Comparison of ENCODE assay signal across 9 cellular contexts in genomic region chr5:141883184-141883947, GRCh38. TPM values are rescaled to one million over a fixed set of nuclear protein-coding genes. Genes with fewer than 3 reads are reported as not detected.
A peak's percentile ranks its signal among the peaks of the same experiment; 100 is the strongest.
DNase-seq lines count a peak whose midpoint lies in the region; ATAC-seq, FAIRE-seq and TF ChIP-seq lines count a peak whose summit lies in the region.
"Had no signal": no experiment of that assay in that cellular context is flagged by ENCODE, and none has a peak within 500 bp of the region (broad histone marks: within the 10 kb centered on the region; RNA-seq: fewer than 3 reads in every experiment).

No MANE protein-coding gene starts in this region.

- TF ChIP-seq EP300 in GM12878 (IDR thresholded peaks at IDR 0.05; ENCODE audit: borderline replicate concordance in 1 of 2, control insufficient read depth in 1 of 2, low read depth in 2 of 2, low read length in 2 of 2): no peak

- DNase-seq in activated T-cell treated with anti-CD3 and anti-CD28 coated beads, Interleukin-2, amount 50 U/mL, for 48 hours: peak; percentile 44 to 49
- no peak for DNase-seq in activated T-cell treated with anti-CD3 and anti-CD28 coated beads for 4 hours
- no peak for DNase-seq in GM12878 (ENCODE audit: low read depth, low spot score)
- peak; percentile 72 for DNase-seq in superior temporal gyrus (ENCODE audit: extremely low spot score)
- DNase-seq in NAMALWA (ENCODE audit: low spot score): no peak

- H3K9me3 ChIP-seq in GM12878 (replicated peaks; ENCODE audit: control insufficient read depth, insufficient read depth, low read length) (no peaks in the 10 kb centered on the region), iPS-18c (ENCODE audit: control insufficient read depth, insufficient read depth, low read length) (no peaks in the 10 kb centered on the region)
- H3K9me3 ChIP-seq: BLaER1 treated with 17β-estradiol and CSF1 and Interleukin-3, amounts not matched to agents 10 nM and 100 nM had no signal

- H3K27me3 ChIP-seq in GM12878 (replicated peaks in 1 of 2; ENCODE audit: control insufficient read depth in 2 of 2, insufficient read depth in 2 of 2, low read length in 1 of 2): peaks cover 4 to 13% of the 10 kb centered on the region in 2 experiments

- RAD21 ChIA-PET in GM12878 (lab: Charles Lee; ENCODE audit: unreplicated experiment): interaction anchor here (1.3 kb wide), 1 partner anchor 78 kb away, joined by 4 read pairs; no protein-coding TSS in a partner anchor

- 24% methylated on average over 35 of the region's 38 CpGs for WGBS in GM12878 (ENCODE audit: insufficient coverage, insufficient replicate concordance, low lambda C conversion rate, missing lambda C conversion rate)

- H3K4me3 ChIP-seq in GM12878 (no peak overlapping the region), iPS-18c (ENCODE audit: insufficient read depth, low read depth, low read length) (peak overlapping the region; percentile 58)
- H3K4me3 ChIP-seq: BLaER1 treated with 17β-estradiol and CSF1 and Interleukin-3, amounts not matched to agents 10 nM and 100 nM had no signal

- no peak for TF ChIP-seq POLR2A in GM12878 (IDR thresholded peaks at IDR 0.05; ENCODE audit: low read depth, low read length)

- POLR2A ChIA-PET in GM12878 (lab: Charles Lee): no interaction called here

- 0 out of 2 replicates have a peak, but pooled peaks cover 3% of the 10 kb centered on the region for H4K20me1 ChIP-seq in GM12878 (ENCODE audit: control insufficient read depth, insufficient read depth)

- TF ChIP-seq CTCF in GM12878 (IDR thresholded peaks at IDR 0.05 in 2 of 3, conservative IDR thresholded peaks at IDR 0.05 in 1 of 3; ENCODE audit: control insufficient read depth in 2 of 3, extremely low read depth in 1 of 3, insufficient read depth in 1 of 3, low read depth in 3 of 3, low read length in 3 of 3): no peak

- no TSS peak for BruUV-seq in GM12878 (replicated peaks; lab: Mats Ljungman, UMichigan)

- in situ Hi-C loops in GM12878 (cut with MboI): loop anchor here (5.0 kb wide), 1 partner anchor 191 kb away; no protein-coding TSS in a partner anchor

- no peak overlapping the region for H3K27ac ChIP-seq in GM12878 (ENCODE audit: control insufficient read depth, insufficient read depth)
- H3K27ac ChIP-seq: BLaER1 treated with 17β-estradiol and CSF1 and Interleukin-3, amounts not matched to agents 10 nM and 100 nM had no signal

- no peak overlapping the region for H3K4me2 ChIP-seq in GM12878 (ENCODE audit: control insufficient read depth, insufficient read depth)

- SMC1A ChIA-PET in GM12878 (lab: Charles Lee; ENCODE audit: uncharacterized antibody, unreplicated experiment): interaction anchor here (4.2 kb wide), 1 partner anchor 78 kb away, joined by 32 read pairs; no protein-coding TSS in a partner anchor

- TF ChIP-seq RAD21 in GM12878 (IDR thresholded peaks at IDR 0.05; ENCODE audit: insufficient read depth, low read depth, low read length): no peak

- intact Hi-C loops in GM12878 (cut with micrococcal nuclease; ENCODE audit: unreplicated experiment): no loop called here

- H3K36me3 ChIP-seq in GM12878 (ENCODE audit: control insufficient read depth in 2 of 2, insufficient read depth in 2 of 2, low read length in 1 of 2): no peaks in the 10 kb centered on the region
- H3K36me3 ChIP-seq: BLaER1 treated with 17β-estradiol and CSF1 and Interleukin-3, amounts not matched to agents 10 nM and 100 nM had no signal

- H3K9ac ChIP-seq in GM12878 (ENCODE audit: control insufficient read depth, insufficient read depth, low read length): no peak overlapping the region
- H3K9ac ChIP-seq: BLaER1 treated with 17β-estradiol and CSF1 and Interleukin-3, amounts not matched to agents 10 nM and 100 nM had no signal

- no peaks in the 10 kb centered on the region for H3K79me2 ChIP-seq in GM12878 (ENCODE audit: control insufficient read depth, insufficient read depth, low read length)

- CTCF ChIA-PET in GM12878 (lab: Yijun Ruan, JAX): interaction anchor here (0.6 to 7.3 kb wide), 3 partner anchors 77 to 191 kb away, joined by 3 to 97 read pairs (median 67); no protein-coding TSS in a partner anchor

- H3K4me1 ChIP-seq in GM12878 (ENCODE audit: control insufficient read depth, insufficient read depth, low read length): peaks cover 37% of the 10 kb centered on the region

- no peak for FAIRE-seq in GM12878 (lab: Jason Lieb, UNC)

- ATAC-seq in GM12878: no peak
- no peak for ATAC-seq in GM21447 (IDR thresholded peaks at IDR 0.05; ENCODE audit: unreplicated experiment)
- ATAC-seq in HG02763 (IDR thresholded peaks at IDR 0.05; ENCODE audit: unreplicated experiment): no peak

- no peak overlapping the region for H2AFZ ChIP-seq in GM12878 (ENCODE audit: control insufficient read depth, low read depth, low read length)

TF ChIP-seq in GM12878, 131 proteins besides CTCF, POLR2A, EP300 and RAD21 (continues in another document):
- TF ChIP-seq, protein P1, sequence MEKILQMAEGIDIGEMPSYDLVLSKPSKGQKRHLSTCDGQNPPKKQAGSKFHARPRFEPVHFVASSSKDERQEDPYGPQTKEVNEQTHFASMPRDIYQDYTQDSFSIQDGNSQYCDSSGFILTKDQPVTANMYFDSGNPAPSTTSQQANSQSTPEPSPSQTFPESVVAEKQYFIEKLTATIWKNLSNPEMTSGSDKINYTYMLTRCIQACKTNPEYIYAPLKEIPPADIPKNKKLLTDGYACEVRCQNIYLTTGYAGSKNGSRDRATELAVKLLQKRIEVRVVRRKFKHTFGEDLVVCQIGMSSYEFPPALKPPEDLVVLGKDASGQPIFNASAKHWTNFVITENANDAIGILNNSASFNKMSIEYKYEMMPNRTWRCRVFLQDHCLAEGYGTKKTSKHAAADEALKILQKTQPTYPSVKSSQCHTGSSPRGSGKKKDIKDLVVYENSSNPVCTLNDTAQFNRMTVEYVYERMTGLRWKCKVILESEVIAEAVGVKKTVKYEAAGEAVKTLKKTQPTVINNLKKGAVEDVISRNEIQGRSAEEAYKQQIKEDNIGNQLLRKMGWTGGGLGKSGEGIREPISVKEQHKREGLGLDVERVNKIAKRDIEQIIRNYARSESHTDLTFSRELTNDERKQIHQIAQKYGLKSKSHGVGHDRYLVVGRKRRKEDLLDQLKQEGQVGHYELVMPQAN (conservative IDR thresholded peaks at IDR 0.05): no peak

RNA-seq across cellular contexts. Expression of gene PCDH1, which starts 5.2 kb away (rescaled TPM):
- 0.15 and 1.3 TPM in 2 replicates for total RNA-seq in GM12878 (2013; cell fraction: nucleolus; rRNA removed)
- total RNA-seq in GM12878 (2014; rRNA removed) (0.11 TPM in 1 of 2 replicates, not detected in the other), GM12878 (2014; rRNA removed; fragmentation: Illumina TruSeq; extraction: Trizol) (not detected in 2 replicates), GM12878 (2021) (0.27 and 0.36 TPM in 2 replicates)
- polyA plus RNA-seq in GM12878 (2011; ENCODE audit: low read depth): not detected
- polyA plus RNA-seq in GM12878 (2011; rRNA removed) (0.07 TPM in 1 of 2 replicates, not detected in the other), GM12878 (2014; fragmentation: Illumina TruSeq; extraction: Trizol) (0.16 TPM in 1 of 2 replicates, not detected in the other), GM12878 (2014; fragmentation: Nextera tagmentation; extraction: Ambion mirVana) (not detected), GM12878 (2014; rRNA removed) (0.10 TPM in 1 of 2 replicates, not detected in the other), GM12878 (2016; fragmentation: Nextera tagmentation; extraction: Ambion mirVana) (under 1 TPM in 1 of 2 experiments, not detected in 1; 0.16 TPM)
- 0.12 TPM in 2 replicates for polyA plus RNA-seq in GM12878 (2011; cell fraction: cytosol; rRNA removed)
- polyA plus RNA-seq in GM12878 (2011; cell fraction: nucleus; rRNA removed): 0.10 and 0.12 TPM in 2 replicates
- 0.04 and 0.11 TPM in 2 replicates for polyA plus RNA-seq in GM12878 (2012)
- 0.26 and 0.73 TPM in 2 replicates for polyA minus RNA-seq in GM12878 (2011; rRNA and poly(A)+ RNA removed)
- not detected in 2 replicates for polyA minus RNA-seq in GM12878 (2011; cell fraction: cytosol; rRNA and poly(A)+ RNA removed)
- polyA minus RNA-seq in GM12878 (2011; cell fraction: nucleus; rRNA and poly(A)+ RNA removed): not detected in 2 replicates

RNA-seq across cellular contexts. Expression of gene DELE1, which starts 40.3 kb away (rescaled TPM):
- total RNA-seq in GM12878 (2013; cell fraction: nucleolus; rRNA removed): 148 and 153 TPM in 2 replicates
- 58.1 and 60.3 TPM in 2 replicates for total RNA-seq in GM12878 (2014; rRNA removed)
- total RNA-seq in GM12878 (2014; rRNA removed; fragmentation: Illumina TruSeq; extraction: Trizol): 39.0 and 42.0 TPM in 2 replicates
- total RNA-seq in GM12878 (2021): 62.9 and 63.2 TPM in 2 replicates
- 31.0 TPM for polyA plus RNA-seq in GM12878 (2011; ENCODE audit: low read depth)
- polyA plus RNA-seq in GM12878 (2011; rRNA removed): 46.4 and 71.4 TPM in 2 replicates
- polyA plus RNA-seq in GM12878 (2011; cell fraction: cytosol; rRNA removed): 84.2 and 98.9 TPM in 2 replicates
- 223 and 258 TPM in 2 replicates for polyA plus RNA-seq in GM12878 (2011; cell fraction: nucleus; rRNA removed)
- 50.8 and 50.9 TPM in 2 replicates for polyA plus RNA-seq in GM12878 (2012)
- 30.2 and 53.2 TPM in 2 replicates for polyA plus RNA-seq in GM12878 (2014; fragmentation: Illumina TruSeq; extraction: Trizol)
- polyA plus RNA-seq in GM12878 (2014; fragmentation: Nextera tagmentation; extraction: Ambion mirVana): 10 to 100 TPM; 18.9 to 21.4 TPM
- polyA plus RNA-seq in GM12878 (2014; rRNA removed): 69.4 and 71.2 TPM in 2 replicates
- polyA plus RNA-seq in GM12878 (2016; fragmentation: Nextera tagmentation; extraction: Ambion mirVana): 10 to 100 TPM; 37.8 to 37.9 TPM
- 48.9 and 72.9 TPM in 2 replicates for polyA minus RNA-seq in GM12878 (2011; rRNA and poly(A)+ RNA removed)
- 19.4 and 27.2 TPM in 2 replicates for polyA minus RNA-seq in GM12878 (2011; cell fraction: cytosol; rRNA and poly(A)+ RNA removed)
- polyA minus RNA-seq in GM12878 (2011; cell fraction: nucleus; rRNA and poly(A)+ RNA removed): 43.5 and 49.6 TPM in 2 replicates

Comparison
In these comparisons a context has a peak if more than half of its experiments do, and no peak if none do; other contexts are left out.
1. DNase-seq: peak in activated T-cell treated with anti-CD3 and anti-CD28 coated beads, Interleukin-2, amount 50 U/mL, for 48 hours (2 of 2) and superior temporal gyrus (single experiment); none in activated T-cell treated with anti-CD3 and anti-CD28 coated beads for 4 hours (single experiment), GM12878 (single experiment) and NAMALWA (single experiment).